19 cellular contexts compared by ENCODE assay signal in the genomic region with DNA sequence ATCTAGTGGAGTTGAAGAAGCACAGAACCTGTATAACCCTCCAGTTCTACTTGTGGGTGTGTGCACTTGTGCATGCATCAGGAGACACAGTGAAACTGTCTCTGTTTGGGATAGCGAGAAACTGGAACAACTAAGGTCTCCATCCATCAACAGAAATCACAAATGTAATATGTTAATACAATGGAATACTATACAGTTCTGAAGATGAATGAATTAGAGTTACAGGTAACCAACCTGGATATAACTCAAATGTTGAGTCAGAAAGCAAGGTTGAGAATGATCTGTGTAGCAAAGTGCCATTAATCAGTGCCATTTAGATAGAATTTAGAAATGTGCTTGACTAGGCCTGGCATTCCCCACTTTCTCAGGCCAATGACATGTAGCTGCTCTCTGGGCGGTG. TPM values are rescaled to one million over a fixed set of nuclear protein-coding genes. Genes with fewer than 3 reads are reported as not detected.
A peak's percentile ranks its signal among the peaks of the same experiment; 100 is the strongest.
DNase-seq lines count a peak whose midpoint lies in the region; ATAC-seq, FAIRE-seq and TF ChIP-seq lines count a peak whose summit lies in the region.
"Had no signal": no experiment of that assay in that cellular context is flagged by ENCODE, and none has a peak within 500 bp of the region (broad histone marks: within the 10 kb centered on the region; RNA-seq: fewer than 3 reads in every experiment).

No MANE protein-coding gene starts in this region.

- peaks cover 1% of the 10 kb centered on the region for H3K79me2 ChIP-seq in ACC112 (ENCODE audit: control insufficient read depth, insufficient read depth, low read length, unreplicated experiment)
- H3K79me2 ChIP-seq in K562 (ENCODE audit: control insufficient read depth, insufficient read depth, low read length) = peaks cover 3% of the 10 kb centered on the region

- H3K27ac Mint-ChIP-seq in glutamatergic neuron (ENCODE audit: unreplicated experiment) = no peak overlapping the region
- H3K27ac Mint-ChIP-seq in activated naive CD8-positive, alpha-beta T cell treated with anti-CD3 and anti-CD28 coated beads, Interleukin-2, amount 50 U/mL, for 24 hours = no peak overlapping the region
- H3K27ac Mint-ChIP-seq: CD8-positive, alpha-beta T cell had no signal

- TF ChIP-seq RAD21 in K562 (CRISPR knock-in tag; conservative IDR thresholded peaks at IDR 0.05 in 1 of 2, IDR thresholded peaks at IDR 0.05 in 1 of 2) = no peak

- H3K9me3 ChIP-seq in HEK293 (ENCODE audit: control insufficient read depth, insufficient read depth, low read depth, low read length) (no peaks in the 10 kb centered on the region), K562 (replicated peaks; ENCODE audit: control insufficient read depth, insufficient read depth, low read depth, low read length) (no peaks in the 10 kb centered on the region), mesenchymal stem cell (ENCODE audit: control insufficient read depth, low read length) (no peaks in the 10 kb centered on the region)
- H3K9me3 ChIP-seq: Peyer's patch had no signal

- BruUV-seq in K562 (replicated peaks; lab: Mats Ljungman, UMichigan) = no TSS peak

- no peak overlapping the region for H3K18ac ChIP-seq in mesenchymal stem cell (ENCODE audit: low read depth in 1 of 2, low read length in 2 of 2)

- H3K36me3 Mint-ChIP-seq in glutamatergic neuron (ENCODE audit: unreplicated experiment) = no peaks in the 10 kb centered on the region
- H3K36me3 Mint-ChIP-seq in activated naive CD8-positive, alpha-beta T cell treated with anti-CD3 and anti-CD28 coated beads, Interleukin-2, amount 50 U/mL, for 24 hours (ENCODE audit: low read depth) = no peaks in the 10 kb centered on the region
- H3K36me3 Mint-ChIP-seq: CD8-positive, alpha-beta T cell had no signal

- no peaks in the 10 kb centered on the region for H3K36me3 ChIP-seq in ACC112 (ENCODE audit: insufficient read depth, low read length)
- H3K36me3 ChIP-seq in HEK293 (ENCODE audit: control insufficient read depth in 2 of 2, insufficient read depth in 1 of 2, low read length in 2 of 2) = no peaks in the 10 kb centered on the region
- H3K36me3 ChIP-seq in K562 (ENCODE audit: control insufficient read depth, insufficient read depth, low read length) = no peaks in the 10 kb centered on the region
- no peaks in the 10 kb centered on the region for H3K36me3 ChIP-seq in mesenchymal stem cell (ENCODE audit: control insufficient read depth in 1 of 2, insufficient read depth in 2 of 2, low read depth in 1 of 2, low read length in 2 of 2)
- H3K36me3 ChIP-seq: Peyer's patch had no signal

- no peak for TF ChIP-seq POLR2A in K562 (conservative IDR thresholded peaks at IDR 0.05)

- DNase-seq in K562 (ENCODE audit: extremely low read depth in 1 of 4, low spot score in 3 of 4) = no peak
- DNase-seq in mesenchymal stem cell = no peak
- DNase-seq in glutamatergic neuron = no peak
- no peak for DNase-seq in activated naive CD8-positive, alpha-beta T cell treated with anti-CD3 and anti-CD28 coated beads, Interleukin-2, amount 50 U/mL, for 24 hours
- DNase-seq in KBM-7 = no peak
- no peak for DNase-seq in NCI-H2196 (lab: John Stamatoyannopoulos, UW; ENCODE audit: unreplicated experiment)
- DNase-seq: AML-193; CD8-positive, alpha-beta T cell; DND-41; GOT3; KG1; NCI-H1092; NCI-H1694; NCI-H69; Peyer's patch; SHP77 treated with DMSO at 0.1 percent for 48 hours had no signal

- intact Hi-C loops in K562 (cut with micrococcal nuclease) = no loop called here

- no peaks in the 10 kb centered on the region for H3K27me3 Mint-ChIP-seq in glutamatergic neuron (ENCODE audit: unreplicated experiment)
- H3K27me3 Mint-ChIP-seq in activated naive CD8-positive, alpha-beta T cell treated with anti-CD3 and anti-CD28 coated beads, Interleukin-2, amount 50 U/mL, for 24 hours = peaks cover 11% of the 10 kb centered on the region

- WGBS in K562 (ENCODE audit: insufficient coverage, low coverage, missing lambda C conversion rate) = 94% methylated on average over 2 of the region's 2 CpGs
- WGBS in mesenchymal stem cell = 93% methylated on average over 1 of the region's 2 CpGs

- H3K9me3 Mint-ChIP-seq in glutamatergic neuron (ENCODE audit: unreplicated experiment) = peaks cover 8% of the 10 kb centered on the region
- H3K9me3 Mint-ChIP-seq in activated naive CD8-positive, alpha-beta T cell treated with anti-CD3 and anti-CD28 coated beads, Interleukin-2, amount 50 U/mL, for 24 hours = no peaks in the 10 kb centered on the region
- H3K9me3 Mint-ChIP-seq: CD8-positive, alpha-beta T cell had no signal

- CTCF ChIA-PET in HEK293 (lab: Yijun Ruan, JAX) = interaction anchor here (0.9 to 1.2 kb wide), 2 partner anchors 12 to 20 kb away, joined by 3 to 4 read pairs; no protein-coding TSS in a partner anchor
- CTCF ChIA-PET in K562 (lab: Yijun Ruan, JAX; ENCODE audit: low intra/inter-chr PET ratio) = no interaction called here

- no peak overlapping the region for H3K14ac ChIP-seq in mesenchymal stem cell (ENCODE audit: low read length in 2 of 2)

- no peak overlapping the region for H4K8ac ChIP-seq in mesenchymal stem cell (ENCODE audit: low read length)

- H3K4me1 Mint-ChIP-seq in glutamatergic neuron (ENCODE audit: low read depth, unreplicated experiment) = peaks cover 8% of the 10 kb centered on the region
- peaks cover 12% of the 10 kb centered on the region for H3K4me1 Mint-ChIP-seq in activated naive CD8-positive, alpha-beta T cell treated with anti-CD3 and anti-CD28 coated beads, Interleukin-2, amount 50 U/mL, for 24 hours

- H3K23ac ChIP-seq in mesenchymal stem cell (ENCODE audit: low read length in 2 of 2) = no peak overlapping the region

- H2BK15ac ChIP-seq in mesenchymal stem cell (ENCODE audit: low read depth, poor library complexity, severe bottlenecking) = no peak overlapping the region

- H3K27ac ChIP-seq in ACC112 (ENCODE audit: low read depth, low read length) (peak overlapping the region; percentile 84), HEK293 (ENCODE audit: extremely low read depth, low read depth, low read length) (no peak overlapping the region), K562 (ENCODE audit: extremely low read depth, low read depth, low read length) (no peak overlapping the region), mesenchymal stem cell (ENCODE audit: low read length, poor library complexity, severe bottlenecking) (peak overlapping the region; percentile 83)
- H3K27ac ChIP-seq: Peyer's patch had no signal

- H3K4me3 ChIP-seq in ACC112 (ENCODE audit: low read depth, low read length) = no peak overlapping the region
- no peak overlapping the region for H3K4me3 ChIP-seq in HEK293 (ENCODE audit: low read depth, low read length)
- no peak overlapping the region for H3K4me3 ChIP-seq in K562
- no peak overlapping the region for H3K4me3 ChIP-seq in mesenchymal stem cell (ENCODE audit: insufficient read depth in 1 of 2, low read depth in 1 of 2, low read length in 2 of 2)
- H3K4me3 ChIP-seq: Peyer's patch had no signal

- H3K27me3 ChIP-seq in ACC112 (ENCODE audit: insufficient read depth, low read length) (no peaks in the 10 kb centered on the region), K562 (ENCODE audit: control insufficient read depth in 2 of 2, insufficient read depth in 2 of 2, low read length in 2 of 2) (no peaks in the 10 kb centered on the region), mesenchymal stem cell (ENCODE audit: control insufficient read depth in 1 of 2, insufficient read depth in 1 of 2, low read length in 2 of 2) (no peaks in the 10 kb centered on the region)
- H3K27me3 ChIP-seq: Peyer's patch had no signal

- no peak overlapping the region for H2BK120ac ChIP-seq in mesenchymal stem cell (ENCODE audit: low read depth, low read length)

- 0 out of 2 replicates have a peak, but pooled peaks cover under 1% of the 10 kb centered on the region for H4K20me1 ChIP-seq in K562 (replicated peaks; ENCODE audit: control insufficient read depth, insufficient read depth, low read length)

- no peak overlapping the region for H2BK5ac ChIP-seq in mesenchymal stem cell (ENCODE audit: low read depth, low read length, poor library complexity, severe bottlenecking)

- no peak overlapping the region for H3K4me3 Mint-ChIP-seq in glutamatergic neuron (ENCODE audit: unreplicated experiment)
- H3K4me3 Mint-ChIP-seq in activated naive CD8-positive, alpha-beta T cell treated with anti-CD3 and anti-CD28 coated beads, Interleukin-2, amount 50 U/mL, for 24 hours = no peak overlapping the region
- H3K4me3 Mint-ChIP-seq: CD8-positive, alpha-beta T cell had no signal

- no peak for TF ChIP-seq EP300 in K562 (IDR thresholded peaks at IDR 0.05; ENCODE audit: low read length)

- H3K4ac ChIP-seq in mesenchymal stem cell (ENCODE audit: low read depth in 1 of 2, low read length in 2 of 2) = no peak overlapping the region

- no peaks in the 10 kb centered on the region for H3K9me1 ChIP-seq in K562 (ENCODE audit: control insufficient read depth, insufficient read depth, low read length)

- no peak overlapping the region for H3K9ac ChIP-seq in K562 (ENCODE audit: insufficient read depth in 1 of 2, low read depth in 2 of 2, low read length in 2 of 2)
- H3K9ac ChIP-seq in mesenchymal stem cell (ENCODE audit: low read length) = peak overlapping the region; percentile 82

- H4K91ac ChIP-seq in mesenchymal stem cell (ENCODE audit: low read length) = no peak overlapping the region

- in situ Hi-C loops in K562 (cut with MboI) = no loop called here
- in situ Hi-C loops in KBM-7 (cut with MboI; ENCODE audit: low pct_unique_long_range_greater_than_20kb, low sequenced_read_pairs) = no loop called here

- H3K4me2 ChIP-seq in K562 (ENCODE audit: insufficient read depth, low read length) = no peak overlapping the region
- no peak overlapping the region for H3K4me2 ChIP-seq in mesenchymal stem cell (ENCODE audit: low read length, poor library complexity, severe bottlenecking)

- TF ChIP-seq CTCF in HEK293 (tag by site-specific recombination; IDR thresholded peaks at IDR 0.05) (no peak), K562 (IDR thresholded peaks at IDR 0.05 in 2 of 3, conservative IDR thresholded peaks at IDR 0.05 in 1 of 3; ENCODE audit: insufficient read depth in 2 of 3, low read depth in 1 of 3, low read length in 3 of 3) (no peak), glutamatergic neuron (IDR thresholded peaks at IDR 0.05; ENCODE audit: partially characterized antibody, unreplicated experiment) (no peak)

- H2AFZ ChIP-seq in ACC112 (ENCODE audit: low read length, unreplicated experiment) (peak overlapping the region; percentile 89), K562 (ENCODE audit: low read depth, low read length) (no peak overlapping the region), mesenchymal stem cell (ENCODE audit: low read depth, low read length) (no peak overlapping the region)

- no peaks in the 10 kb centered on the region for H3K79me1 ChIP-seq in mesenchymal stem cell (replicated peaks; ENCODE audit: low read length, poor library complexity, severe bottlenecking)

- peak overlapping the region; percentile 24 for H2AK5ac ChIP-seq in mesenchymal stem cell (ENCODE audit: low read length, severe bottlenecking)

- FAIRE-seq in K562 (lab: Jason Lieb, UNC) = no peak

- POLR2A ChIA-PET in HEK293 (lab: Yijun Ruan, JAX) (no interaction called here), K562 (lab: Yijun Ruan, JAX) (no interaction called here)

- H2BK12ac ChIP-seq in mesenchymal stem cell (ENCODE audit: low read length in 2 of 2) = no peak overlapping the region

- H3K4me1 ChIP-seq in ACC112 (ENCODE audit: control insufficient read depth, insufficient read depth, low read length, unreplicated experiment) (peaks cover 20% of the 10 kb centered on the region), HEK293 (ENCODE audit: control insufficient read depth, insufficient read depth, low read length) (peaks cover 8% of the 10 kb centered on the region), K562 (replicated peaks in 1 of 2; ENCODE audit: control insufficient read depth in 2 of 2, insufficient read depth in 2 of 2, low read length in 2 of 2) (peaks cover 19 to 37% of the 10 kb centered on the region in 2 experiments), mesenchymal stem cell (ENCODE audit: control insufficient read depth, insufficient read depth, low read depth, low read length) (peaks cover 14% of the 10 kb centered on the region)

- no peak for ATAC-seq in K562
- ATAC-seq in activated naive CD8-positive, alpha-beta T cell treated with anti-CD3 and anti-CD28 coated beads, Interleukin-2, amount 50 U/mL, for 24 hours = no peak
- ATAC-seq: CD8-positive, alpha-beta T cell had no signal

RNA-seq across cellular contexts. Expression of a gene that starts 4.6 kb away (rescaled TPM):
- 50.9 and 82.3 TPM in 2 replicates for total RNA-seq in K562 (2011; cell fraction: chromatin; rRNA removed; ENCODE audit: low replicate concordance)
- total RNA-seq in K562 (2011; cell fraction: nucleolus; rRNA removed) = 32.7 and 35.1 TPM in 2 replicates
- 58.5 and 68.4 TPM in 2 replicates for total RNA-seq in K562 (2011; cell fraction: nucleoplasm; rRNA removed)
- total RNA-seq in K562 (2014; rRNA removed) (69.8 and 82.5 TPM in 2 replicates), K562 (2014; rRNA removed; fragmentation: Illumina TruSeq; extraction: Trizol) (27.2 and 29.9 TPM in 2 replicates), K562 (2015; rRNA removed; fragmentation: Illumina TruSeq; extraction: Trizol) (35.4 and 36.3 TPM in 2 replicates), K562 (2021) (97.3 and 99.1 TPM in 2 replicates), glutamatergic neuron (ENCODE audit: unreplicated experiment) (71.4 TPM)
- polyA plus RNA-seq in K562 (2011; rRNA removed) (20.8 and 26.5 TPM in 2 replicates), K562 (2014; fragmentation: Illumina TruSeq; extraction: Trizol) (104 and 119 TPM in 2 replicates), K562 (2014; fragmentation: Nextera tagmentation; extraction: Ambion mirVana) (10 to 100 TPM; 39.3 to 47.0 TPM), K562 (2014; rRNA removed) (53.8 and 71.3 TPM in 2 replicates)
- 15.1 and 25.0 TPM in 2 replicates for polyA plus RNA-seq in K562 (2011; cell fraction: cytosol; rRNA removed)
- 91.8 and 160 TPM in 2 replicates for polyA plus RNA-seq in K562 (2011; cell fraction: nucleus; rRNA removed)
- 78.4 and 79.6 TPM in 2 replicates for polyA plus RNA-seq in K562 (2012)
- 26.7 and 47.1 TPM in 2 replicates for polyA minus RNA-seq in K562 (2011; rRNA and poly(A)+ RNA removed)
- 11.0 and 17.7 TPM in 2 replicates for polyA minus RNA-seq in K562 (2011; cell fraction: cytosol; rRNA and poly(A)+ RNA removed)
- polyA minus RNA-seq in K562 (2011; cell fraction: nucleus; rRNA and poly(A)+ RNA removed) = 47.0 and 118 TPM in 2 replicates
- 50.4 TPM for polyA plus RNA-seq in mesenchymal stem cell (2013, experiment 1 of 2)
- 52.6 TPM for polyA plus RNA-seq in mesenchymal stem cell (2013, experiment 2 of 2)

RNA-seq across cellular contexts. Expression of a gene that starts 20.0 kb away (rescaled TPM):
- not detected in 2 replicates for total RNA-seq in K562 (2011; cell fraction: chromatin; rRNA removed; ENCODE audit: low replicate concordance)
- not detected in 2 replicates for total RNA-seq in K562 (2011; cell fraction: nucleolus; rRNA removed)
- not detected in 2 replicates for total RNA-seq in K562 (2011; cell fraction: nucleoplasm; rRNA removed)
- total RNA-seq in K562 (2014; rRNA removed) (not detected in 2 replicates), K562 (2014; rRNA removed; fragmentation: Illumina TruSeq; extraction: Trizol) (not detected in 2 replicates), K562 (2015; rRNA removed; fragmentation: Illumina TruSeq; extraction: Trizol) (0.07 TPM in 1 of 2 replicates, not detected in the other), K562 (2021) (not detected in 2 replicates), glutamatergic neuron (ENCODE audit: unreplicated experiment) (not detected)
- polyA plus RNA-seq in K562 (2011; rRNA removed) (not detected in 2 replicates), K562 (2014; fragmentation: Illumina TruSeq; extraction: Trizol) (not detected in 2 replicates), K562 (2014; fragmentation: Nextera tagmentation; extraction: Ambion mirVana) (under 1 TPM in 1 of 2 experiments, not detected in 1; 0.07 TPM), K562 (2014; rRNA removed) (not detected in 2 replicates)
- polyA plus RNA-seq in K562 (2011; cell fraction: cytosol; rRNA removed) = 0.01 TPM in 1 of 2 replicates, not detected in the other
- not detected in 2 replicates for polyA plus RNA-seq in K562 (2011; cell fraction: nucleus; rRNA removed)
- 0.05 and 0.17 TPM in 2 replicates for polyA plus RNA-seq in K562 (2012)
- not detected in 2 replicates for polyA minus RNA-seq in K562 (2011; rRNA and poly(A)+ RNA removed)
- not detected in 2 replicates for polyA minus RNA-seq in K562 (2011; cell fraction: cytosol; rRNA and poly(A)+ RNA removed)
- not detected in 2 replicates for polyA minus RNA-seq in K562 (2011; cell fraction: nucleus; rRNA and poly(A)+ RNA removed)
- polyA plus RNA-seq in mesenchymal stem cell (2013, experiment 1 of 2) = not detected
- not detected for polyA plus RNA-seq in mesenchymal stem cell (2013, experiment 2 of 2)
- total RNA-seq: CD8-positive, alpha-beta T cell; HT-29 had no signal

Comparison
In these comparisons a context has a peak if more than half of its experiments do, and no peak if none do; other contexts are left out.
1. H3K27ac ChIP-seq: peak in ACC112 (single experiment) and mesenchymal stem cell (single experiment); none in HEK293 (single experiment) and K562 (single experiment).